16 cellular contexts compared by ENCODE assay signal in the genomic region with DNA sequence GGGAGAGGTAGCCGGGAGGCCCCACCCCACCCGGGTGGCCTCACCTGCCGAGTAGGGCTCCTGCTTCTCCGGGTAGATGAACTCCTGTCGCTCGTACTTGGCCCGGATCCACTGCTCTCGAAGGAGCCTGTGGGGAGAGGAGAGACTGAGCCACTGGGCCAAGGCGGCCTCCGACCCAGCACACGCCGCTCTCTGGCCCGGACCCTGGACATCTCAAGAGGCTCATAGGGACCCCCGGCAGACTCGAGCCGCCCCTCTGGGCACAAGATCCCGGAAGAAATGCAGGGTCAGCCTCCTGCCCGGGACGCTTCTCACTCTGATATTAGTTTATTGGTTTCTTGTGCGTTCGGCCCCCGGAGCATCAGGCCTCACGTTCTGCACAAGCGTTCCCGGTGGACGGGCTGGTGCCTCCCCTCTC. TPM values are rescaled to one million over a fixed set of nuclear protein-coding genes. Genes with fewer than 3 reads are reported as not detected.
DNase-seq lines count a peak whose midpoint lies in the region; ATAC-seq, FAIRE-seq and TF ChIP-seq lines count a peak whose summit lies in the region.
"Had no signal": no experiment of that assay in that cellular context is flagged by ENCODE, and none has a peak within 500 bp of the region (broad histone marks: within the 10 kb centered on the region; RNA-seq: fewer than 3 reads in every experiment).

No MANE protein-coding gene starts in this region.

- H3K4me3 ChIP-seq in HepG2 (replicated peaks in 1 of 3; ENCODE audit: insufficient read depth in 1 of 3, low read depth in 2 of 3, low read length in 3 of 3) = no peak overlapping the region
- H3K4me3 ChIP-seq in stomach = no peak overlapping the region
- H3K4me3 ChIP-seq: gastrocnemius medialis had no signal

- no peak overlapping the region for H3K27ac Mint-ChIP-seq in activated T-cell treated with anti-CD3 and anti-CD28 coated beads, Interleukin-2, amount 50 U/mL, for 24 hours
- no peak overlapping the region for H3K27ac Mint-ChIP-seq in stimulated activated naive CD8-positive, alpha-beta T cell treated with anti-CD3 and anti-CD28 coated beads, Interleukin-15, amount 100 ng/mL, for 72 hours

- no peaks in the 10 kb centered on the region for H3K9me3 Mint-ChIP-seq in activated T-cell treated with anti-CD3 and anti-CD28 coated beads, Interleukin-2, amount 50 U/mL, for 24 hours
- no peaks in the 10 kb centered on the region for H3K9me3 Mint-ChIP-seq in stimulated activated naive CD8-positive, alpha-beta T cell treated with anti-CD3 and anti-CD28 coated beads, Interleukin-15, amount 100 ng/mL, for 72 hours
- H3K9me3 Mint-ChIP-seq: activated T-helper 2 cell treated with anti-CD3 and anti-CD28 coated beads, Interferon-gamma antibody, Interleukin-2, Interleukin-4, amounts not matched to agents 10 μg/mL and 5 μg/mL and 100 μg/mL, durations not matched to agents 14 hours and 24 hours and 36 hours had no signal

- in situ Hi-C loops in HepG2 (cut with HindIII; ENCODE audit: extremely low pct_ligation_motif_present, low pct_unique_long_range_greater_than_20kb) = no loop called here

- H3K27ac ChIP-seq in angular gyrus (ENCODE audit: low read depth, low read length) (peak overlapping the region; percentile 48), HepG2 (ENCODE audit: extremely low read length, insufficient read depth, low read length) (no peak overlapping the region), stomach (no peak overlapping the region)
- H3K27ac ChIP-seq: gastrocnemius medialis had no signal

- peaks cover 20% of the 10 kb centered on the region for H3K36me3 Mint-ChIP-seq in activated T-cell treated with anti-CD3 and anti-CD28 coated beads, Interleukin-2, amount 50 U/mL, for 24 hours (ENCODE audit: low read depth)

- FAIRE-seq in HepG2 (lab: Jason Lieb, UNC) = no peak
- FAIRE-seq: bronchial epithelial cell, RCC 7860 had no signal

- H3K4me3 Mint-ChIP-seq in activated T-cell treated with anti-CD3 and anti-CD28 coated beads, Interleukin-2, amount 50 U/mL, for 24 hours = no peak overlapping the region
- no peak overlapping the region for H3K4me3 Mint-ChIP-seq in stimulated activated naive CD8-positive, alpha-beta T cell treated with anti-CD3 and anti-CD28 coated beads, Interleukin-15, amount 100 ng/mL, for 72 hours

- DNase-seq in activated T-cell treated with anti-CD3 and anti-CD28 coated beads, Interleukin-2, amount 50 U/mL, for 24 hours = peak; percentile 31
- DNase-seq in activated T-cell treated with anti-CD3 and anti-CD28 coated beads for 4 hours (no peak), HepG2 (ENCODE audit: low spot score) (no peak), stomach (peak; percentile 24), EL (no peak)
- DNase-seq in stimulated activated naive CD8-positive, alpha-beta T cell treated with anti-CD3 and anti-CD28 coated beads, Interleukin-15, amount 100 ng/mL, for 72 hours = no peak
- DNase-seq: activated CD4-positive, alpha-beta T cell treated with anti-CD3 and anti-CD28 coated beads for 1 hour; NCI-H1417 treated with DMSO at 0.1 percent for 48 hours; NCI-H510A; retina had no signal

- intact Hi-C loops in HepG2 (cut with micrococcal nuclease; ENCODE audit: unreplicated experiment) (no loop called here), stomach (cut with DNase I; ENCODE audit: low total_unique reads) (no loop called here)

- H3K4me2 ChIP-seq in HepG2 (ENCODE audit: low read depth, low read length) = no peak overlapping the region

- TF ChIP-seq CTCF in HepG2 (CRISPR knock-in tag; IDR thresholded peaks at IDR 0.05) (no peak), stomach (IDR thresholded peaks at IDR 0.05) (no peak)

- H3K27me3 ChIP-seq in HepG2 (ENCODE audit: control insufficient read depth in 1 of 2, insufficient read depth in 2 of 2, low read length in 2 of 2) (no peaks in the 10 kb centered on the region), stomach (no peaks in the 10 kb centered on the region)

- 99% methylated on average over 21 of the region's 26 CpGs for WGBS in HepG2 (ENCODE audit: low lambda C conversion rate)
- WGBS in stomach, 5 donors = 73 to 89% (median 85%) methylated on average over 20 to 26 of the region's 26 CpGs

- no peaks in the 10 kb centered on the region for H3K79me2 ChIP-seq in HepG2 (ENCODE audit: insufficient read depth, low read length)

- BruUV-seq in HepG2 (replicated peaks; lab: Mats Ljungman, UMichigan) = no TSS peak

- no peak overlapping the region for H2AFZ ChIP-seq in HepG2 (ENCODE audit: low read length)

- TF ChIP-seq POLR2A in HepG2 (IDR thresholded peaks at IDR 0.05; ENCODE audit: insufficient read depth in 1 of 2, low read depth in 2 of 2, low read length in 2 of 2) = no peak
- TF ChIP-seq POLR2A in stomach (IDR thresholded peaks at IDR 0.05) = no peak

- no peak overlapping the region for H3K9ac ChIP-seq in HepG2 (ENCODE audit: insufficient read depth, low read depth, low read length)

- CTCF ChIA-PET in HepG2 (lab: Yijun Ruan, JAX; ENCODE audit: low intra/inter-chr PET ratio, low total read pairs) = no interaction called here

- TF ChIP-seq RAD21 in HepG2 (CRISPR knock-in tag; IDR thresholded peaks at IDR 0.05) = no peak

- TF ChIP-seq EP300 in HepG2 (IDR thresholded peaks at IDR 0.05; ENCODE audit: low read depth in 2 of 2, low read length in 2 of 2) = no peak
- TF ChIP-seq EP300 in HepG2 (CRISPR knock-in tag; IDR thresholded peaks at IDR 0.05; ENCODE audit: borderline replicate concordance) = no peak
- no peak for TF ChIP-seq EP300 in stomach (IDR thresholded peaks at IDR 0.05)

- H3K9me3 ChIP-seq in HepG2 (ENCODE audit: low read length) = no peaks in the 10 kb centered on the region
- no peaks in the 10 kb centered on the region for H3K9me3 ChIP-seq in stomach
- H3K9me3 ChIP-seq: gastrocnemius medialis had no signal

- no peaks in the 10 kb centered on the region for H4K20me1 ChIP-seq in HepG2 (ENCODE audit: insufficient read depth, low read length)

- H3K4me1 Mint-ChIP-seq in activated T-cell treated with anti-CD3 and anti-CD28 coated beads, Interleukin-2, amount 50 U/mL, for 24 hours (ENCODE audit: low read depth) = peaks cover 47% of the 10 kb centered on the region
- peaks cover 70% of the 10 kb centered on the region for H3K4me1 Mint-ChIP-seq in stimulated activated naive CD8-positive, alpha-beta T cell treated with anti-CD3 and anti-CD28 coated beads, Interleukin-15, amount 100 ng/mL, for 72 hours

- no peaks in the 10 kb centered on the region for H3K27me3 Mint-ChIP-seq in activated T-cell treated with anti-CD3 and anti-CD28 coated beads, Interleukin-2, amount 50 U/mL, for 24 hours
- no peaks in the 10 kb centered on the region for H3K27me3 Mint-ChIP-seq in stimulated activated naive CD8-positive, alpha-beta T cell treated with anti-CD3 and anti-CD28 coated beads, Interleukin-15, amount 100 ng/mL, for 72 hours

- no peak for ATAC-seq in HepG2
- ATAC-seq in stimulated activated naive CD8-positive, alpha-beta T cell treated with anti-CD3 and anti-CD28 coated beads, Interleukin-15, amount 100 ng/mL, for 72 hours = no peak
- no peak for ATAC-seq in HG03520 (IDR thresholded peaks at IDR 0.05; ENCODE audit: unreplicated experiment)
- ATAC-seq: gastrocnemius medialis had no signal

- POLR2A ChIA-PET in HepG2 (lab: Yijun Ruan, JAX) = no interaction called here

- H3K36me3 ChIP-seq in HepG2 (replicated peaks in 1 of 2; ENCODE audit: control insufficient read depth in 1 of 2, insufficient read depth in 2 of 2, low read length in 2 of 2) (no peaks in the 10 kb centered on the region), stomach (peaks cover 0 to 14% (median 9%) of the 10 kb centered on the region in 4 donors)
- H3K36me3 ChIP-seq: gastrocnemius medialis had no signal

- H3K4me1 ChIP-seq in HepG2 (ENCODE audit: insufficient read depth, low read length) (peaks cover 13% of the 10 kb centered on the region; the same call in 1 of the 2 replicates), stomach (peaks cover 4 to 51% (median 36%) of the 10 kb centered on the region in 4 donors)
- H3K4me1 ChIP-seq: gastrocnemius medialis had no signal

RNA-seq across cellular contexts. Expression of a gene that starts 34.5 kb away (rescaled TPM):
- total RNA-seq in HepG2 (2016; rRNA removed; fragmentation: Illumina TruSeq; extraction: Trizol) (18.3 and 24.6 TPM in 2 replicates), stomach (100 to 1,000 TPM in 1 of 5 donors, 10 to 100 TPM in 2, 1 to 10 TPM in 2; 2.2 to 169 (median 18.5) TPM)
- total RNA-seq in HepG2 (2016; cell fraction: cytosol; rRNA removed; fragmentation: Illumina TruSeq; extraction: Trizol; ENCODE audit: low read depth) = 23.5 and 25.0 TPM in 2 replicates
- total RNA-seq in HepG2 (2016; cell fraction: insoluble cytoplasmic fraction; rRNA removed; fragmentation: Illumina TruSeq; extraction: Trizol) = 16.6 and 27.2 TPM in 2 replicates
- total RNA-seq in HepG2 (2016; cell fraction: membrane; rRNA removed; fragmentation: Illumina TruSeq; extraction: Trizol) = 46.3 and 47.4 TPM in 2 replicates
- total RNA-seq in HepG2 (2016; cell fraction: nucleus; rRNA removed; fragmentation: Illumina TruSeq; extraction: Trizol) = 13.2 TPM in 2 replicates
- polyA plus RNA-seq in HepG2 (2011; rRNA removed) (10.5 and 15.0 TPM in 2 replicates), stomach (10 to 100 TPM; 16.0 to 30.5 (median 29.4) TPM)
- 11.8 and 14.5 TPM in 2 replicates for polyA plus RNA-seq in HepG2 (2011; cell fraction: cytosol; rRNA removed)
- 19.8 and 24.0 TPM in 2 replicates for polyA plus RNA-seq in HepG2 (2011; cell fraction: nucleus; rRNA removed)
- 15.3 and 21.4 TPM in 2 replicates for polyA plus RNA-seq in HepG2 (2012)
- 24.2 and 28.1 TPM in 2 replicates for polyA plus RNA-seq in HepG2 (2016; cell fraction: cytosol; fragmentation: Illumina TruSeq; extraction: Trizol; ENCODE audit: low read depth)
- 17.0 and 28.9 TPM in 2 replicates for polyA plus RNA-seq in HepG2 (2016; cell fraction: insoluble cytoplasmic fraction; fragmentation: Illumina TruSeq; extraction: Trizol; ENCODE audit: low read depth)
- polyA plus RNA-seq in HepG2 (2016; cell fraction: membrane; fragmentation: Illumina TruSeq; extraction: Trizol; ENCODE audit: low read depth) = 45.2 and 45.4 TPM in 2 replicates
- polyA plus RNA-seq in HepG2 (2016; cell fraction: nucleus; fragmentation: Illumina TruSeq; extraction: Trizol; ENCODE audit: insufficient read depth, low read depth) = 26.8 and 30.8 TPM in 2 replicates
- 3.5 and 14.9 TPM in 2 replicates for polyA minus RNA-seq in HepG2 (2011; rRNA and poly(A)+ RNA removed; ENCODE audit: low replicate concordance)
- 7.5 and 11.2 TPM in 2 replicates for polyA minus RNA-seq in HepG2 (2011; cell fraction: cytosol; rRNA and poly(A)+ RNA removed)
- 5.2 and 7.6 TPM in 2 replicates for polyA minus RNA-seq in HepG2 (2011; cell fraction: nucleus; rRNA and poly(A)+ RNA removed)

RNA-seq across cellular contexts. Expression of a gene that starts 43.6 kb away (rescaled TPM):
- total RNA-seq in HepG2 (2016; rRNA removed; fragmentation: Illumina TruSeq; extraction: Trizol) = 28.2 and 31.6 TPM in 2 replicates
- 7.8 and 8.0 TPM in 2 replicates for total RNA-seq in HepG2 (2016; cell fraction: cytosol; rRNA removed; fragmentation: Illumina TruSeq; extraction: Trizol; ENCODE audit: low read depth)
- total RNA-seq in HepG2 (2016; cell fraction: insoluble cytoplasmic fraction; rRNA removed; fragmentation: Illumina TruSeq; extraction: Trizol) = 27.8 and 31.5 TPM in 2 replicates
- 18.9 and 22.1 TPM in 2 replicates for total RNA-seq in HepG2 (2016; cell fraction: membrane; rRNA removed; fragmentation: Illumina TruSeq; extraction: Trizol)
- 26.6 and 28.2 TPM in 2 replicates for total RNA-seq in HepG2 (2016; cell fraction: nucleus; rRNA removed; fragmentation: Illumina TruSeq; extraction: Trizol)
- polyA plus RNA-seq in HepG2 (2011; rRNA removed) = 35.2 and 44.4 TPM in 2 replicates
- polyA plus RNA-seq in HepG2 (2011; cell fraction: cytosol; rRNA removed) = 32.6 and 49.3 TPM in 2 replicates
- 186 and 201 TPM in 2 replicates for polyA plus RNA-seq in HepG2 (2011; cell fraction: nucleus; rRNA removed)
- polyA plus RNA-seq in HepG2 (2012) = 33.0 and 39.4 TPM in 2 replicates
- polyA plus RNA-seq in HepG2 (2016; cell fraction: cytosol; fragmentation: Illumina TruSeq; extraction: Trizol; ENCODE audit: low read depth) = 13.8 and 16.4 TPM in 2 replicates
- polyA plus RNA-seq in HepG2 (2016; cell fraction: insoluble cytoplasmic fraction; fragmentation: Illumina TruSeq; extraction: Trizol; ENCODE audit: low read depth) = 49.1 and 51.2 TPM in 2 replicates
- polyA plus RNA-seq in HepG2 (2016; cell fraction: membrane; fragmentation: Illumina TruSeq; extraction: Trizol; ENCODE audit: low read depth) = 21.9 and 26.3 TPM in 2 replicates
- 111 and 112 TPM in 2 replicates for polyA plus RNA-seq in HepG2 (2016; cell fraction: nucleus; fragmentation: Illumina TruSeq; extraction: Trizol; ENCODE audit: insufficient read depth, low read depth)
- 16.3 and 17.4 TPM in 2 replicates for polyA minus RNA-seq in HepG2 (2011; rRNA and poly(A)+ RNA removed; ENCODE audit: low replicate concordance)
- 9.7 and 12.6 TPM in 2 replicates for polyA minus RNA-seq in HepG2 (2011; cell fraction: cytosol; rRNA and poly(A)+ RNA removed)
- 19.2 and 26.4 TPM in 2 replicates for polyA minus RNA-seq in HepG2 (2011; cell fraction: nucleus; rRNA and poly(A)+ RNA removed)
- total RNA-seq in stomach = 100 to 1,000 TPM in 1 of 5 donors, 10 to 100 TPM in 4; 22.4 to 140 (median 40.1) TPM
- polyA plus RNA-seq in stomach = 10 to 100 TPM; 34.4 to 53.2 (median 53.0) TPM

RNA-seq across cellular contexts. Expression of a gene that starts 55.4 kb away (rescaled TPM):
- total RNA-seq in HepG2 (2016; rRNA removed; fragmentation: Illumina TruSeq; extraction: Trizol) (6.5 and 11.5 TPM in 2 replicates), stomach (10 to 100 TPM in 3 of 5 donors, 1 to 10 TPM in 2; 2.3 to 26.6 (median 14.2) TPM)
- total RNA-seq in HepG2 (2016; cell fraction: cytosol; rRNA removed; fragmentation: Illumina TruSeq; extraction: Trizol; ENCODE audit: low read depth) = 2.6 and 3.0 TPM in 2 replicates
- total RNA-seq in HepG2 (2016; cell fraction: insoluble cytoplasmic fraction; rRNA removed; fragmentation: Illumina TruSeq; extraction: Trizol) = 7.4 and 15.2 TPM in 2 replicates
- 7.6 and 8.2 TPM in 2 replicates for total RNA-seq in HepG2 (2016; cell fraction: membrane; rRNA removed; fragmentation: Illumina TruSeq; extraction: Trizol)
- total RNA-seq in HepG2 (2016; cell fraction: nucleus; rRNA removed; fragmentation: Illumina TruSeq; extraction: Trizol) = 21.5 and 23.4 TPM in 2 replicates
- polyA plus RNA-seq in HepG2 (2011; rRNA removed) (21.0 and 21.7 TPM in 2 replicates), stomach (1 to 10 TPM; 3.9 to 6.5 (median 5.5) TPM)
- 12.5 and 14.3 TPM in 2 replicates for polyA plus RNA-seq in HepG2 (2011; cell fraction: cytosol; rRNA removed)
- polyA plus RNA-seq in HepG2 (2011; cell fraction: nucleus; rRNA removed) = 59.5 and 79.7 TPM in 2 replicates
- polyA plus RNA-seq in HepG2 (2012) = 14.5 and 16.2 TPM in 2 replicates
- 2.2 and 2.3 TPM in 2 replicates for polyA plus RNA-seq in HepG2 (2016; cell fraction: cytosol; fragmentation: Illumina TruSeq; extraction: Trizol; ENCODE audit: low read depth)
- polyA plus RNA-seq in HepG2 (2016; cell fraction: insoluble cytoplasmic fraction; fragmentation: Illumina TruSeq; extraction: Trizol; ENCODE audit: low read depth) = 11.0 and 11.3 TPM in 2 replicates
- polyA plus RNA-seq in HepG2 (2016; cell fraction: membrane; fragmentation: Illumina TruSeq; extraction: Trizol; ENCODE audit: low read depth) = 3.6 and 3.8 TPM in 2 replicates
- polyA plus RNA-seq in HepG2 (2016; cell fraction: nucleus; fragmentation: Illumina TruSeq; extraction: Trizol; ENCODE audit: insufficient read depth, low read depth) = 32.8 and 35.0 TPM in 2 replicates
- 12.8 and 23.5 TPM in 2 replicates for polyA minus RNA-seq in HepG2 (2011; rRNA and poly(A)+ RNA removed; ENCODE audit: low replicate concordance)
- 3.6 and 5.4 TPM in 2 replicates for polyA minus RNA-seq in HepG2 (2011; cell fraction: cytosol; rRNA and poly(A)+ RNA removed)
- 50.6 and 61.9 TPM in 2 replicates for polyA minus RNA-seq in HepG2 (2011; cell fraction: nucleus; rRNA and poly(A)+ RNA removed)

Comparison
In these comparisons a context has a peak if more than half of its experiments do, and no peak if none do; other contexts are left out.
1. DNase-seq: peak in activated T-cell treated with anti-CD3 and anti-CD28 coated beads, Interleukin-2, amount 50 U/mL, for 24 hours (single experiment) and stomach (single experiment); none in activated T-cell treated with anti-CD3 and anti-CD28 coated beads for 4 hours (single experiment), HepG2 (single experiment), stimulated activated naive CD8-positive, alpha-beta T cell treated with anti-CD3 and anti-CD28 coated beads, Interleukin-15, amount 100 ng/mL, for 72 hours (0 of 2) and EL (single experiment).